ENCODE assay signal across 15 cellular contexts in the genomic region with DNA sequence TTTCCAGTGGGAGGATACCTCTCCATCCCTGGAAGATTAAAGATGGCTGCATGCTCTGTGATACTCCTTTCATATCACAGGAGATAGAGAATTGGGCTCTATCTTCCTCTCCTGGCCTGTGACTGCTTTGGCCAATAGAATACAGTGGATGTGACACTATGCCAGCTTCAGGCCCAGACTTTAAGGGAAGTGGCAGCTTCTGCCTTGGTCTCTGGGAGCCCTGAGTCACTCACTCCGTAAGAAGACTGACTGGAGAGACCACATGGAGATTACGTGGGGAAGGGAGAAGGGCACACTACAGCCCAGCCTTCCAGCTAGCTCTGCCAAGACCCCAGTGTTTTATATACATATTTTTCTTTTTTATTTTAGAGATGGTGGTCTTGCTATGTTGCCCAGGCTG. TPM values are rescaled to one million over a fixed set of nuclear protein-coding genes. Genes with fewer than 3 reads are reported as not detected.
DNase-seq lines count a peak whose midpoint lies in the region; ATAC-seq and TF ChIP-seq lines count a peak whose summit lies in the region.
"Had no signal": no experiment of that assay in that cellular context is flagged by ENCODE, and none has a peak within 500 bp of the region (broad histone marks: within the 10 kb centered on the region; RNA-seq: fewer than 3 reads in every experiment).

No MANE protein-coding gene starts in this region.

- TF ChIP-seq CTCF in NB4 (IDR thresholded peaks at IDR 0.05; ENCODE audit: low read depth, low read length), result no peak

- TF ChIP-seq POLR2A in NB4 (IDR thresholded peaks at IDR 0.05; ENCODE audit: extremely low read depth, insufficient read length), result no peak

- H3K36me3 Mint-ChIP-seq in T-helper 1 cell treated with Interleukin-12 subunit alpha and Interleukin-12 subunit beta and Interleukin-4 antibody, amounts not matched to agents 30 μg/mL and 1 μg/mL, for 36 hours (ENCODE audit: low read depth), result peaks cover 5% of the 10 kb centered on the region
- no peaks in the 10 kb centered on the region for H3K36me3 Mint-ChIP-seq in activated T-helper 17 cell treated with anti-CD3 and anti-CD28 coated beads, Interleukin-2, amount 50 U/mL, for 72 hours (ENCODE audit: low read depth)

- DNase-seq in T-helper 1 cell, result no peak
- peak; percentile 88 for DNase-seq in NB4 (ENCODE audit: low read depth)
- DNase-seq in sciatic nerve (ENCODE audit: low spot score), result no peak
- no peak for DNase-seq in middle frontal gyrus (ENCODE audit: extremely low spot score, low spot score)
- no peak for DNase-seq in activated CD8-positive, alpha-beta memory T cell treated with anti-CD3 and anti-CD28 coated beads, Interleukin-2, amount 50 U/mL, for 48 hours
- DNase-seq: activated CD4-positive, alpha-beta T cell treated with anti-CD3 and anti-CD28 coated beads, Interleukin-2, amount 10 ng/mL, durations not matched to agents 24 days and 14 days; activated effector memory CD4-positive, alpha-beta T cell treated with anti-CD3 and anti-CD28 coated beads, Interleukin-2, amount 50 U/mL, for 16 hours; Calu3; NCI-H2029; testis had no signal

- H3K4me3 ChIP-seq in NB4 (ENCODE audit: low read depth, low read length), result no peak overlapping the region
- H3K4me3 ChIP-seq: skin epidermis, testis had no signal

- peak; percentile 73 for ATAC-seq in activated T-helper 17 cell treated with anti-CD3 and anti-CD28 coated beads, Interleukin-2, amount 50 U/mL, for 72 hours (replicated peaks)
- ATAC-seq in sciatic nerve (peak; percentile 74), GM18861 (IDR thresholded peaks at IDR 0.05; ENCODE audit: unreplicated experiment) (no peak)

- H3K9me3 Mint-ChIP-seq in T-helper 1 cell treated with Interleukin-12 subunit alpha and Interleukin-12 subunit beta and Interleukin-4 antibody, amounts not matched to agents 30 μg/mL and 1 μg/mL, for 36 hours, result no peaks in the 10 kb centered on the region
- no peaks in the 10 kb centered on the region for H3K9me3 Mint-ChIP-seq in activated T-helper 17 cell treated with anti-CD3 and anti-CD28 coated beads, Interleukin-2, amount 50 U/mL, for 72 hours
- H3K9me3 Mint-ChIP-seq: activated CD4-positive, alpha-beta T cell treated with anti-CD3 and anti-CD28 coated beads, Interleukin-2, amount 10 ng/mL, durations not matched to agents 24 days and 14 days; IgD-negative memory B cell had no signal

- H3K4me1 Mint-ChIP-seq in T-helper 1 cell treated with Interleukin-12 subunit alpha and Interleukin-12 subunit beta and Interleukin-4 antibody, amounts not matched to agents 30 μg/mL and 1 μg/mL, for 36 hours (ENCODE audit: low read depth), result peaks cover 47% of the 10 kb centered on the region
- H3K4me1 Mint-ChIP-seq in activated T-helper 17 cell treated with anti-CD3 and anti-CD28 coated beads, Interleukin-2, amount 50 U/mL, for 72 hours, result peaks cover 30% of the 10 kb centered on the region

- H3K4me3 Mint-ChIP-seq in T-helper 1 cell treated with Interleukin-12 subunit alpha and Interleukin-12 subunit beta and Interleukin-4 antibody, amounts not matched to agents 30 μg/mL and 1 μg/mL, for 36 hours, result peak overlapping the region; percentile 24
- peak overlapping the region; percentile 30 for H3K4me3 Mint-ChIP-seq in activated T-helper 17 cell treated with anti-CD3 and anti-CD28 coated beads, Interleukin-2, amount 50 U/mL, for 72 hours
- H3K4me3 Mint-ChIP-seq: IgD-negative memory B cell had no signal

- peaks cover 15% of the 10 kb centered on the region for H3K27me3 Mint-ChIP-seq in T-helper 1 cell treated with Interleukin-12 subunit alpha and Interleukin-12 subunit beta and Interleukin-4 antibody, amounts not matched to agents 30 μg/mL and 1 μg/mL, for 36 hours (ENCODE audit: low read depth)
- H3K27me3 Mint-ChIP-seq in activated T-helper 17 cell treated with anti-CD3 and anti-CD28 coated beads, Interleukin-2, amount 50 U/mL, for 72 hours, result no peaks in the 10 kb centered on the region

- H3K27ac Mint-ChIP-seq in T-helper 1 cell treated with Interleukin-12 subunit alpha and Interleukin-12 subunit beta and Interleukin-4 antibody, amounts not matched to agents 30 μg/mL and 1 μg/mL, for 36 hours, result peak overlapping the region; percentile 49
- peak overlapping the region; percentile 25 for H3K27ac Mint-ChIP-seq in activated T-helper 17 cell treated with anti-CD3 and anti-CD28 coated beads, Interleukin-2, amount 50 U/mL, for 72 hours
- H3K27ac Mint-ChIP-seq: IgD-negative memory B cell had no signal

- intact Hi-C loops in sciatic nerve (cut with DNase I), result loop anchor here (5.0 kb wide), 1 partner anchor 789 kb away; no protein-coding TSS in a partner anchor

RNA-seq across cellular contexts. Expression of a gene that starts 10.4 kb away (rescaled TPM):
- not detected for total RNA-seq in activated T-helper 17 cell treated with anti-CD3 and anti-CD28 coated beads, Interleukin-2, amount 50 U/mL, for 72 hours
- 5.0 TPM for total RNA-seq in sciatic nerve
- total RNA-seq: Calu3 had no signal

RNA-seq across cellular contexts. Expression of a gene that starts 26.3 kb away (rescaled TPM):
- 10 to 100 TPM; 46.0 to 53.9 TPM for total RNA-seq in activated T-helper 17 cell treated with anti-CD3 and anti-CD28 coated beads, Interleukin-2, amount 50 U/mL, for 72 hours
- total RNA-seq in sciatic nerve, result 22.3 TPM

RNA-seq across cellular contexts. Expression of a gene that starts 30.7 kb away (rescaled TPM):
- total RNA-seq in activated T-helper 17 cell treated with anti-CD3 and anti-CD28 coated beads, Interleukin-2, amount 50 U/mL, for 72 hours, result under 1 TPM in 1 of 2 donors, not detected in 1; 0.61 TPM
- 3.9 TPM for total RNA-seq in sciatic nerve
- total RNA-seq: activated CD4-positive, alpha-beta T cell treated with anti-CD3 and anti-CD28 coated beads, Interleukin-2, amount 10 ng/mL, durations not matched to agents 24 days and 14 days had no signal
